Comparison of ENCODE assay signal across 17 cellular contexts in genomic region chrX:7390446-7390845, GRCh38.
DNase-seq lines count a peak whose midpoint lies in the region; ATAC-seq and TF ChIP-seq lines count a peak whose summit lies in the region.
"Had no signal": no experiment of that assay in that cellular context is flagged by ENCODE, and none has a peak within 500 bp of the region (broad histone marks: within the 10 kb centered on the region; RNA-seq: fewer than 3 reads in every experiment).

No MANE protein-coding gene starts in this region.

- TF ChIP-seq CTCF in foreskin fibroblast (IDR thresholded peaks at IDR 0.05; ENCODE audit: low read depth, low read length), result no peak
- no peak for TF ChIP-seq CTCF in PC-9 (conservative IDR thresholded peaks at IDR 0.05)

- no peaks in the 10 kb centered on the region for H3K4me1 ChIP-seq in PC-9 (replicated peaks; ENCODE audit: insufficient read depth)
- H3K4me1 ChIP-seq: BLaER1 treated with 17β-estradiol and CSF1 and Interleukin-3, amounts not matched to agents 10 nM and 100 nM; HAP-1 had no signal

- no peak for ATAC-seq in GM18498 (IDR thresholded peaks at IDR 0.05; ENCODE audit: unreplicated experiment)
- ATAC-seq: CD8-positive, alpha-beta T cell; GM12878; HepG2 had no signal

- H3K9me2 ChIP-seq in PC-9 (ENCODE audit: insufficient read depth), result no peaks in the 10 kb centered on the region

- intact Hi-C loops in PC-9 (cut with micrococcal nuclease; ENCODE audit: unreplicated experiment), result no loop called here

- no peaks in the 10 kb centered on the region for H3K36me3 ChIP-seq in PC-9 (ENCODE audit: low read depth)
- H3K36me3 ChIP-seq: BLaER1 treated with 17β-estradiol and CSF1 and Interleukin-3, amounts not matched to agents 10 nM and 100 nM; HAP-1 had no signal

- no peaks in the 10 kb centered on the region for H3F3A ChIP-seq in PC-9 (ENCODE audit: insufficient read depth, low read depth)

- no peak overlapping the region for H3K4me2 ChIP-seq in PC-9
- H3K4me2 ChIP-seq: BLaER1 treated with 17β-estradiol and CSF1 and Interleukin-3, amounts not matched to agents 10 nM and 100 nM had no signal

- no peaks in the 10 kb centered on the region for H3K9me3 ChIP-seq in PC-9 (ENCODE audit: insufficient read depth, low read depth)
- H3K9me3 ChIP-seq: BLaER1 treated with 17β-estradiol and CSF1 and Interleukin-3, amounts not matched to agents 10 nM and 100 nM; HAP-1 had no signal

- H3K4me3 ChIP-seq in foreskin fibroblast (ENCODE audit: low read depth in 1 of 2, low read length in 2 of 2), result no peak overlapping the region
- H3K4me3 ChIP-seq in PC-9, result no peak overlapping the region
- H3K4me3 ChIP-seq: BLaER1 treated with 17β-estradiol and CSF1 and Interleukin-3, amounts not matched to agents 10 nM and 100 nM; GM12878; HAP-1 had no signal

- H3K27me3 ChIP-seq in PC-9 (ENCODE audit: insufficient read depth, low read depth), result no peaks in the 10 kb centered on the region
- H3K27me3 ChIP-seq: BLaER1 treated with 17β-estradiol and CSF1 and Interleukin-3, amounts not matched to agents 10 nM and 100 nM had no signal

- no TSS peak for BruUV-seq in PC-9 (replicated peaks; lab: Mats Ljungman, UMichigan)

- no peaks in the 10 kb centered on the region for H4K20me1 ChIP-seq in PC-9 (ENCODE audit: insufficient read depth)
- H4K20me1 ChIP-seq: BLaER1 treated with 17β-estradiol and CSF1 and Interleukin-3, amounts not matched to agents 10 nM and 100 nM had no signal

- DNase-seq in EH (ENCODE audit: low read depth) (peak; percentile 16), LHCN-M2 (ENCODE audit: low read depth) (peak; percentile 7), foreskin fibroblast (peak; percentile 18 to 30), GDM1 (lab: John Stamatoyannopoulos, UW) (no peak), PC-9 (no peak), NCI-H446 treated with DMSO at 0.1 percent for 48 hours (lab: John Stamatoyannopoulos, UW) (no peak)
- DNase-seq: Calu3; CD8-positive, alpha-beta T cell; DMS53; DND-41; GF-D8; KBM-7 had no signal

- H3K79me2 ChIP-seq in PC-9 (ENCODE audit: low read depth), result no peaks in the 10 kb centered on the region

- H2AFZ ChIP-seq in PC-9, result no peak overlapping the region

- POLR2A ChIA-PET in PC-9 (lab: Charles Lee; ENCODE audit: unreplicated experiment), result no interaction called here

- H3K27ac ChIP-seq in PC-9, result no peak overlapping the region
- H3K27ac ChIP-seq: BLaER1 treated with 17β-estradiol and CSF1 and Interleukin-3, amounts not matched to agents 10 nM and 100 nM had no signal

- CTCF ChIA-PET in PC-9 (lab: Charles Lee), result no interaction called here

Comparison
In these comparisons a context has a peak if more than half of its experiments do, and no peak if none do; other contexts are left out.
1. DNase-seq: peak in EH (single experiment), LHCN-M2 (single experiment) and foreskin fibroblast (2 of 2); none in GDM1 (single experiment), PC-9 (0 of 2) and NCI-H446 treated with DMSO at 0.1 percent for 48 hours (single experiment).